In the genomic region with DNA sequence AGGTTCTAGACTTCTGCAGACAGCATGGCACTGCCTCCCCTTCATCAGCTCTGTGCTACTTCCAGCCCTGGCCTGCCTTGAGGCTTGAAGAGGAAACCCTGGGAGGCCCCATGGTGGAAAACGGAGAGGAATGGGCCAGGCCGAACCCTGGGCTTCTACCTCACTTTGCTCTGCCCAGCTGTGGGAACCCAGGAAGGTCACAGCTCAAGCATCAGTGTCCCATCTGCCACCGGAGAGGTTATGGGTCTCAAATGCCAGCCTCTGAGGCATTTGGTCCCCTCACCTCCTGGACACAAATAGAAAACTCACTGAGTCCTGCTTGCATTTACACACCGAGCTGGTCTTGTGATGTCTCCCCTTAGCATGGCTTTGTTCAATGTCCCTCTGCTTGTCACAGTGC, we compare ENCODE assay signal across 24 cellular contexts.
DNase-seq lines count a peak whose midpoint lies in the region; ATAC-seq, FAIRE-seq and TF ChIP-seq lines count a peak whose summit lies in the region.
"Had no signal": no experiment of that assay in that cellular context is flagged by ENCODE, and none has a peak within 500 bp of the region (broad histone marks: within the 10 kb centered on the region; RNA-seq: fewer than 3 reads in every experiment).

No MANE protein-coding gene starts in this region.

- ATAC-seq in HepG2 = peak; percentile 11
- ATAC-seq in right lobe of liver = no peak

- peak overlapping the region; percentile 39 for H2AFZ ChIP-seq in HepG2 (ENCODE audit: low read length)
- H2AFZ ChIP-seq: GM23248 had no signal

- CTCF ChIA-PET in HepG2 (lab: Yijun Ruan, JAX; ENCODE audit: low intra/inter-chr PET ratio, low total read pairs) = no interaction called here

- no peak overlapping the region for H3K4me3 Mint-ChIP-seq in osteocyte (ENCODE audit: unreplicated experiment)
- H3K4me3 Mint-ChIP-seq: CD14-positive monocyte; CD4-positive, alpha-beta T cell; CD8-positive, alpha-beta memory T cell had no signal

- no peak overlapping the region for H3K27ac Mint-ChIP-seq in osteocyte (ENCODE audit: unreplicated experiment)
- H3K27ac Mint-ChIP-seq: CD14-positive monocyte; CD4-positive, alpha-beta T cell; CD8-positive, alpha-beta memory T cell had no signal

- no peaks in the 10 kb centered on the region for H4K20me1 ChIP-seq in HepG2 (ENCODE audit: insufficient read depth, low read length)

- POLR2A ChIA-PET in HepG2 (lab: Yijun Ruan, JAX) = no interaction called here

- intact Hi-C loops in HepG2 (cut with micrococcal nuclease; ENCODE audit: unreplicated experiment) (no loop called here), right lobe of liver (cut with DNase I) (no loop called here)

- no peak for TF ChIP-seq RAD21 in HepG2 (CRISPR knock-in tag; IDR thresholded peaks at IDR 0.05)

- TF ChIP-seq EP300 in HepG2 (IDR thresholded peaks at IDR 0.05; ENCODE audit: low read depth in 2 of 2, low read length in 2 of 2) (no peak), HepG2 (CRISPR knock-in tag; IDR thresholded peaks at IDR 0.05; ENCODE audit: borderline replicate concordance) (no peak)

- H3K36me3 ChIP-seq in HepG2 (replicated peaks in 1 of 2; ENCODE audit: control insufficient read depth in 1 of 2, insufficient read depth in 2 of 2, low read length in 2 of 2) = no peaks in the 10 kb centered on the region
- no peaks in the 10 kb centered on the region for H3K36me3 ChIP-seq in right lobe of liver
- H3K36me3 ChIP-seq: BE2C; BLaER1 treated with 17β-estradiol and CSF1 and Interleukin-3, amounts not matched to agents 10 nM and 100 nM had no signal

- no peaks in the 10 kb centered on the region for H3K79me2 ChIP-seq in HepG2 (ENCODE audit: insufficient read depth, low read length)

- H3K9me3 Mint-ChIP-seq in osteocyte (ENCODE audit: unreplicated experiment) = no peaks in the 10 kb centered on the region
- H3K9me3 Mint-ChIP-seq: CD4-positive, alpha-beta T cell; CD8-positive, alpha-beta memory T cell had no signal

- no TSS peak for BruUV-seq in HepG2 (replicated peaks; lab: Mats Ljungman, UMichigan)

- H3K4me3 ChIP-seq in HepG2 (replicated peaks in 1 of 3; ENCODE audit: insufficient read depth in 1 of 3, low read depth in 2 of 3, low read length in 3 of 3) (peak overlapping the region in 2 of 3 experiments; percentile 11 to 57; a peak in 2 of 6 replicates), right lobe of liver (no peak overlapping the region)
- H3K4me3 ChIP-seq: A549; BLaER1 treated with 17β-estradiol and CSF1 and Interleukin-3, amounts not matched to agents 10 nM and 100 nM; GM23248 had no signal

- H3K4me2 ChIP-seq in HepG2 (ENCODE audit: low read depth, low read length) = peak overlapping the region; percentile 78
- H3K4me2 ChIP-seq: A549 had no signal

- no peak for TF ChIP-seq CTCF in HepG2 (CRISPR knock-in tag; IDR thresholded peaks at IDR 0.05)
- no peak for TF ChIP-seq CTCF in right lobe of liver (IDR thresholded peaks at IDR 0.05)
- no peak for TF ChIP-seq CTCF in osteocyte (IDR thresholded peaks at IDR 0.05)

- H3K27ac ChIP-seq in HepG2 (ENCODE audit: extremely low read length, insufficient read depth, low read length) (no peak overlapping the region), right lobe of liver (no peak overlapping the region)
- H3K27ac ChIP-seq: A549; BLaER1 treated with 17β-estradiol and CSF1 and Interleukin-3, amounts not matched to agents 10 nM and 100 nM; GM23248 had no signal

- TF ChIP-seq POLR2A in HepG2 (IDR thresholded peaks at IDR 0.05; ENCODE audit: insufficient read depth in 1 of 2, low read depth in 2 of 2, low read length in 2 of 2) (no peak), right lobe of liver (IDR thresholded peaks at IDR 0.05) (no peak)

- H3K27me3 ChIP-seq in HepG2 (ENCODE audit: control insufficient read depth in 1 of 2, insufficient read depth in 2 of 2, low read length in 2 of 2) (peaks cover 2 to 19% of the 10 kb centered on the region in 2 experiments; a peak in 3 of 5 replicates), right lobe of liver (no peaks in the 10 kb centered on the region)
- H3K27me3 ChIP-seq: BLaER1 treated with 17β-estradiol and CSF1 and Interleukin-3, amounts not matched to agents 10 nM and 100 nM had no signal

- no CpG with 5 or more reads among the region's 4 CpGs for WGBS in HepG2 (ENCODE audit: low lambda C conversion rate)
- 83% methylated on average over 2 of the region's 4 CpGs for WGBS in right lobe of liver (ENCODE audit: insufficient coverage, low coverage, low lambda C conversion rate, missing lambda C conversion rate)

- peaks cover 42% of the 10 kb centered on the region for H3K27me3 Mint-ChIP-seq in osteocyte (ENCODE audit: unreplicated experiment)

- H3K9me3 ChIP-seq in HepG2 (ENCODE audit: low read length) = no peaks in the 10 kb centered on the region
- H3K9me3 ChIP-seq in right lobe of liver = no peaks in the 10 kb centered on the region
- H3K9me3 ChIP-seq: A549; BE2C; BLaER1 treated with 17β-estradiol and CSF1 and Interleukin-3, amounts not matched to agents 10 nM and 100 nM had no signal

- DNase-seq in HepG2 (ENCODE audit: low spot score) (no peak), right lobe of liver (no peak), islet precursor cell (peak; percentile 29), osteocyte (ENCODE audit: extremely low spot score, unreplicated experiment) (peak; percentile 78), SKM-1 (lab: John Stamatoyannopoulos, UW; ENCODE audit: unreplicated experiment) (no peak), frontal cortex (ENCODE audit: low spot score in 2 of 2) (no peak)
- DNase-seq: 8988T; ACHN; AML-193; BE2C; CD4-positive, alpha-beta T cell; CD8-positive, alpha-beta memory T cell; DMS 273 treated with DMSO at 0.1 percent for 48 hours; DND-41; GM23248; H7; HCEC 1CT had no signal

- no peak overlapping the region for H3K9ac ChIP-seq in HepG2 (ENCODE audit: insufficient read depth, low read depth, low read length)
- H3K9ac ChIP-seq: BLaER1 treated with 17β-estradiol and CSF1 and Interleukin-3, amounts not matched to agents 10 nM and 100 nM; GM23248 had no signal

- H3K4me1 Mint-ChIP-seq in osteocyte (ENCODE audit: unreplicated experiment) = peaks cover 26% of the 10 kb centered on the region
- H3K4me1 Mint-ChIP-seq: CD14-positive monocyte; CD8-positive, alpha-beta memory T cell had no signal

- H3K36me3 Mint-ChIP-seq in osteocyte (ENCODE audit: unreplicated experiment) = no peaks in the 10 kb centered on the region
- H3K36me3 Mint-ChIP-seq: CD14-positive monocyte; CD8-positive, alpha-beta memory T cell had no signal

- in situ Hi-C loops in HepG2 (cut with HindIII; ENCODE audit: extremely low pct_ligation_motif_present, low pct_unique_long_range_greater_than_20kb) = no loop called here

- H3K4me1 ChIP-seq in HepG2 (ENCODE audit: insufficient read depth, low read length) (peaks cover 23% of the 10 kb centered on the region), right lobe of liver (no peaks in the 10 kb centered on the region)
- H3K4me1 ChIP-seq: A549 had no signal

- no peak for FAIRE-seq in HepG2 (lab: Jason Lieb, UNC)
- FAIRE-seq in frontal cortex (lab: Jason Lieb, UNC) = no peak
- FAIRE-seq: A549, D721Med, G401.6, GM12892, H1 had no signal

TF ChIP-seq in HepG2, 621 proteins besides CTCF, POLR2A, EP300 and RAD21:
- no peak for TF ChIP-seq ZNF263 (CRISPR knock-in tag; IDR thresholded peaks at IDR 0.05)
- 0 out of 2 replicates have a peak, but pooled peaks have one; percentile 58 for TF ChIP-seq ZNF547 (CRISPR knock-in tag; IDR thresholded peaks at IDR 0.05)

Comparison
In these comparisons a context has a peak if more than half of its experiments do, and no peak if none do; other contexts are left out.
1. H3K4me3 ChIP-seq: peak in HepG2 (2 of 3); none in right lobe of liver (0 of 3).
2. DNase-seq: peak in islet precursor cell (single experiment) and osteocyte (single experiment); none in HepG2 (single experiment), right lobe of liver (0 of 3), SKM-1 (single experiment) and frontal cortex (0 of 2).